ENCODE assay signal across 16 cellular contexts in the genomic region with DNA sequence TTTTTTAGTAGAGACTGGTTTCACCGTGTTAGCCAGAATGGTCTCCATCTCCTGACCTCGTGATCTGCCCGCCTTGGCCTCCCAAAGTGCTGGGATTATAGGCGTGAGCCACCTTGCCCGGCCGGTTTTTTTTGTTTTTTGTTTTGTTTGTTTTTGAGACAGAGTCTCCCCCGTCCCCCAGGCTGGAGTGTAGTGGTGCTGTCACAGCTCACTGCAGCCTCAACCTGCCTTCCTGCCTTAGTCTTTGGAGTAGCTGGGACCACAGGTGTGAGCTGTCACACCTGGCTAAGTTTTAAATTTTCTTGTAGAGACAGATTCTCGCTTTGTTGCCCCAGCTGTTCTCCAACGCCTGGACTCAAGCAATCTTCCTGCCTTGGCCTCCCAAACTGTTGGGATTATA. TPM values are rescaled to one million over a fixed set of nuclear protein-coding genes. Genes with fewer than 3 reads are reported as not detected.
DNase-seq lines count a peak whose midpoint lies in the region; ATAC-seq and TF ChIP-seq lines count a peak whose summit lies in the region.
"Had no signal": no experiment of that assay in that cellular context is flagged by ENCODE, and none has a peak within 500 bp of the region (broad histone marks: within the 10 kb centered on the region; RNA-seq: fewer than 3 reads in every experiment).

No MANE protein-coding gene starts in this region.

- intact Hi-C loops in CD14-positive monocyte (cut with micrococcal nuclease), result no loop called here

- POLR2A ChIA-PET in WTC11 (lab: Charles Lee), result no interaction called here

- peaks cover 36% of the 10 kb centered on the region for H3K4me1 Mint-ChIP-seq in CD14-positive monocyte
- peaks cover 14% of the 10 kb centered on the region for H3K4me1 Mint-ChIP-seq in WTC11

- H3K27me3 Mint-ChIP-seq in CD14-positive monocyte (ENCODE audit: low read depth in 3 of 3), result peaks cover 0 to 2% (median 0%) of the 10 kb centered on the region in 3 donors
- no peaks in the 10 kb centered on the region; the same call in 1 of the 2 replicates for H3K27me3 Mint-ChIP-seq in WTC11 (ENCODE audit: low read depth)
- H3K27me3 Mint-ChIP-seq: activated CD4-positive, alpha-beta memory T cell treated with anti-CD3 and anti-CD28 coated beads, Interleukin-2, amount 10 ng/mL, durations not matched to agents 7 days and 5 days had no signal

- peaks cover 0 to 2% (median 0%) of the 10 kb centered on the region in 7 donors for H3K9me3 Mint-ChIP-seq in CD14-positive monocyte
- H3K9me3 Mint-ChIP-seq in WTC11, result no peaks in the 10 kb centered on the region
- H3K9me3 Mint-ChIP-seq: activated CD4-positive, alpha-beta memory T cell treated with anti-CD3 and anti-CD28 coated beads, Interleukin-2, amount 10 ng/mL, durations not matched to agents 7 days and 5 days had no signal

- ATAC-seq in WTC11 (no peak), GM18517 (IDR thresholded peaks at IDR 0.05; ENCODE audit: unreplicated experiment) (no peak)
- ATAC-seq: body of pancreas, left ventricle myocardium superior had no signal

- H3K4me3 Mint-ChIP-seq in CD14-positive monocyte, result no peak overlapping the region
- H3K4me3 Mint-ChIP-seq in WTC11, result no peak overlapping the region
- H3K4me3 Mint-ChIP-seq: activated CD4-positive, alpha-beta memory T cell treated with anti-CD3 and anti-CD28 coated beads, Interleukin-2, amount 10 ng/mL, durations not matched to agents 7 days and 5 days had no signal

- H3K27ac Mint-ChIP-seq in CD14-positive monocyte (peak overlapping the region in 5 of 7 donors; percentile 27 to 46 (median 34)), WTC11 (peak overlapping the region; percentile 60; the same call in 1 of the 2 replicates)
- H3K27ac Mint-ChIP-seq: activated CD4-positive, alpha-beta memory T cell treated with anti-CD3 and anti-CD28 coated beads, Interleukin-2, amount 10 ng/mL, durations not matched to agents 7 days and 5 days had no signal

- DNase-seq in CD14-positive monocyte (ENCODE audit: low spot score) (no peak), DMS79 treated with DMSO at 0.1 percent for 48 hours (lab: John Stamatoyannopoulos, UW) (peak; percentile 23), WTC11 (ENCODE audit: low spot score) (no peak), left kidney (ENCODE audit: low read depth, low spot score) (peak; percentile 67), NCI-H1694 (lab: John Stamatoyannopoulos, UW) (no peak), NCI-H446 treated with DMSO at 0.1 percent for 48 hours (lab: John Stamatoyannopoulos, UW) (no peak), retina (no peak)
- DNase-seq: activated CD4-positive, alpha-beta memory T cell treated with anti-CD3 and anti-CD28 coated beads, Interleukin-2, amount 10 ng/mL, durations not matched to agents 7 days and 5 days; erythroblast; left ventricle myocardium superior; NCI-H1105; stimulated activated CD4-positive, alpha-beta T cell treated with anti-CD3 and anti-CD28 coated beads, Interleukin-4, amount 100 ng/mL, for 1 hour; SW 1271 had no signal

- CTCF ChIA-PET in WTC11 (lab: Charles Lee), result no interaction called here

- TF ChIP-seq CTCF in CD14-positive monocyte (IDR thresholded peaks at IDR 0.05), result no peak
- TF ChIP-seq CTCF in WTC11 (IDR thresholded peaks at IDR 0.05), result no peak

- H3K36me3 Mint-ChIP-seq in CD14-positive monocyte (peaks cover 41 to 48% of the 10 kb centered on the region in 2 donors), WTC11 (peaks cover 29% of the 10 kb centered on the region)

TF ChIP-seq in WTC11, 78 proteins besides CTCF, POLR2A, EP300 and RAD21:
- TF ChIP-seq, protein P1, sequence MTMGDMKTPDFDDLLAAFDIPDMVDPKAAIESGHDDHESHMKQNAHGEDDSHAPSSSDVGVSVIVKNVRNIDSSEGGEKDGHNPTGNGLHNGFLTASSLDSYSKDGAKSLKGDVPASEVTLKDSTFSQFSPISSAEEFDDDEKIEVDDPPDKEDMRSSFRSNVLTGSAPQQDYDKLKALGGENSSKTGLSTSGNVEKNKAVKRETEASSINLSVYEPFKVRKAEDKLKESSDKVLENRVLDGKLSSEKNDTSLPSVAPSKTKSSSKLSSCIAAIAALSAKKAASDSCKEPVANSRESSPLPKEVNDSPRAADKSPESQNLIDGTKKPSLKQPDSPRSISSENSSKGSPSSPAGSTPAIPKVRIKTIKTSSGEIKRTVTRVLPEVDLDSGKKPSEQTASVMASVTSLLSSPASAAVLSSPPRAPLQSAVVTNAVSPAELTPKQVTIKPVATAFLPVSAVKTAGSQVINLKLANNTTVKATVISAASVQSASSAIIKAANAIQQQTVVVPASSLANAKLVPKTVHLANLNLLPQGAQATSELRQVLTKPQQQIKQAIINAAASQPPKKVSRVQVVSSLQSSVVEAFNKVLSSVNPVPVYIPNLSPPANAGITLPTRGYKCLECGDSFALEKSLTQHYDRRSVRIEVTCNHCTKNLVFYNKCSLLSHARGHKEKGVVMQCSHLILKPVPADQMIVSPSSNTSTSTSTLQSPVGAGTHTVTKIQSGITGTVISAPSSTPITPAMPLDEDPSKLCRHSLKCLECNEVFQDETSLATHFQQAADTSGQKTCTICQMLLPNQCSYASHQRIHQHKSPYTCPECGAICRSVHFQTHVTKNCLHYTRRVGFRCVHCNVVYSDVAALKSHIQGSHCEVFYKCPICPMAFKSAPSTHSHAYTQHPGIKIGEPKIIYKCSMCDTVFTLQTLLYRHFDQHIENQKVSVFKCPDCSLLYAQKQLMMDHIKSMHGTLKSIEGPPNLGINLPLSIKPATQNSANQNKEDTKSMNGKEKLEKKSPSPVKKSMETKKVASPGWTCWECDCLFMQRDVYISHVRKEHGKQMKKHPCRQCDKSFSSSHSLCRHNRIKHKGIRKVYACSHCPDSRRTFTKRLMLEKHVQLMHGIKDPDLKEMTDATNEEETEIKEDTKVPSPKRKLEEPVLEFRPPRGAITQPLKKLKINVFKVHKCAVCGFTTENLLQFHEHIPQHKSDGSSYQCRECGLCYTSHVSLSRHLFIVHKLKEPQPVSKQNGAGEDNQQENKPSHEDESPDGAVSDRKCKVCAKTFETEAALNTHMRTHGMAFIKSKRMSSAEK (CRISPR knock-in tag; IDR thresholded peaks at IDR 0.05; ENCODE audit: borderline replicate concordance), result no peak
- TF ChIP-seq KAT7 (CRISPR knock-in tag; IDR thresholded peaks at IDR 0.05; ENCODE audit: borderline replicate concordance), result no peak
- TF ChIP-seq RELA (CRISPR knock-in tag; IDR thresholded peaks at IDR 0.05; ENCODE audit: borderline replicate concordance), result no peak
- no peak for TF ChIP-seq ELF4 (CRISPR knock-in tag; IDR thresholded peaks at IDR 0.05; ENCODE audit: low read depth)

RNA-seq across cellular contexts. Expression of a gene that starts 3.2 kb away (rescaled TPM):
- 10 to 100 TPM in 1 of 2 donors, 1 to 10 TPM in 1; 8.9 to 16.8 TPM for polyA plus RNA-seq in CD14-positive monocyte
- 35.6 to 47.5 TPM (median 37.4 TPM) in 3 replicates for total RNA-seq in WTC11 (2021)

RNA-seq across cellular contexts. Expression of a gene that starts 26.9 kb away (rescaled TPM):
- polyA plus RNA-seq in CD14-positive monocyte, result 10 to 100 TPM; 44.7 to 46.2 TPM
- total RNA-seq in WTC11 (2021), result 52.2 to 73.6 TPM (median 57.0 TPM) in 3 replicates

RNA-seq across cellular contexts. Expression of a gene that starts 36.5 kb away (rescaled TPM):
- not detected for polyA plus RNA-seq in CD14-positive monocyte
- 0.14 to 0.57 TPM (median 0.27 TPM) in 3 replicates for total RNA-seq in WTC11 (2021)
- total RNA-seq: H1, left ventricle myocardium superior had no signal

RNA-seq across cellular contexts. Expression of a gene that starts 39.2 kb away (rescaled TPM):
- 10 to 100 TPM; 26.5 to 32.9 TPM for polyA plus RNA-seq in CD14-positive monocyte
- total RNA-seq in WTC11 (2021), result 39.1 to 42.1 TPM (median 39.8 TPM) in 3 replicates

Comparison
In these comparisons a context has a peak if more than half of its experiments do, and no peak if none do; other contexts are left out.
1. DNase-seq: peak in DMS79 treated with DMSO at 0.1 percent for 48 hours (single experiment) and left kidney (single experiment); none in CD14-positive monocyte (single experiment), WTC11 (single experiment), NCI-H1694 (single experiment), NCI-H446 treated with DMSO at 0.1 percent for 48 hours (single experiment) and retina (single experiment).